8 cellular contexts compared by ENCODE assay signal in the genomic region with DNA sequence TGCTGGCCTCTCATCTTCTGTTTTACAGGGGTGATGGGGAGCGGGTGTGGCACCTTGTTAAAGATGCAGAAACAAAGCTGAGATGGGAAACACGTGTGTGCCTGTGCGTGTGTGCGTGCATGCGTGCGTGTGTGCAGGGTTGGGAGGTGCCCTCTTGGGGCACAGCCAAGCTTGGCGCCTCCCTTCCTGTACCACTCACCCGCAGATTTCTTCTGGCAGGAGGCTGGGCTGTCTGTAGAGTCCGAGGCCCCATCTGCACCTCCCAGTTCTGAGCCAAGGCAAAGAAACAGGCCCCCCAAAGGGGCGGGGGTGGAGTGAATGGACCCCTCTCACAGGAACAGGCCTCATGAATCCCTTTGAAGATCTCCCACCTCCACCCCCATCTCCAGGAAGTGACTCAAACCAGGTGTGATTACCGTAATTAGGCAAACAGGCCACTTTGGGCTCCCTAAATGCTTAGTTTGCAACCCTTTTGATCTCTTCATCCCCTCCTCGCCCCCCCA. TPM values are rescaled to one million over a fixed set of nuclear protein-coding genes. Genes with fewer than 3 reads are reported as not detected.
A peak's percentile ranks its signal among the peaks of the same experiment; 100 is the strongest.
DNase-seq lines count a peak whose midpoint lies in the region; TF ChIP-seq lines count a peak whose summit lies in the region.

No MANE protein-coding gene starts in this region.

- no peak overlapping the region for H2BK12ac ChIP-seq in mesenchymal stem cell (ENCODE audit: low read length in 2 of 2)

- H3K9ac ChIP-seq in OCI-LY1 (ENCODE audit: low read length) (no peak overlapping the region; the same call in 1 of the 2 replicates), mesenchymal stem cell (ENCODE audit: low read length) (no peak overlapping the region)

- peaks cover 0 to 2% (median 0%) of the 10 kb centered on the region in 8 donors for H3K9me3 Mint-ChIP-seq in CD4-positive, alpha-beta memory T cell
- no peaks in the 10 kb centered on the region for H3K9me3 Mint-ChIP-seq in type B pancreatic cell

- H3K9me3 ChIP-seq in CD4-positive, alpha-beta memory T cell (ENCODE audit: control insufficient read depth in 1 of 2, low read length in 2 of 2): no peaks in the 10 kb centered on the region
- H3K9me3 ChIP-seq in OCI-LY1 (ENCODE audit: low read length) (no peaks in the 10 kb centered on the region), mesenchymal stem cell (ENCODE audit: control insufficient read depth, low read length) (no peaks in the 10 kb centered on the region)

- no peaks in the 10 kb centered on the region for H3K9me2 ChIP-seq in OCI-LY1 (ENCODE audit: low read depth, low read length)

- H3K27me3 Mint-ChIP-seq in CD4-positive, alpha-beta memory T cell: no peaks in the 10 kb centered on the region
- no peaks in the 10 kb centered on the region for H3K27me3 Mint-ChIP-seq in type B pancreatic cell

- H3F3A ChIP-seq in OCI-LY1 (ENCODE audit: insufficient read depth, low read length): no peaks in the 10 kb centered on the region

- intact Hi-C loops in CD4-positive, alpha-beta memory T cell (cut with micrococcal nuclease): loop anchor here (1.0 to 5.0 kb wide), 6 partner anchors 9 to 80 kb away; a partner anchor contains a TSS

- peak overlapping the region; percentile 83 for H3K27ac ChIP-seq in CD4-positive, alpha-beta memory T cell (ENCODE audit: low read depth, low read length)
- H3K27ac ChIP-seq in OCI-LY1 (ENCODE audit: low read depth, low read length, poor library complexity, severe bottlenecking): peak overlapping the region; percentile 62
- H3K27ac ChIP-seq in mesenchymal stem cell (ENCODE audit: low read length, poor library complexity, severe bottlenecking): no peak overlapping the region

- H3K4me2 ChIP-seq in OCI-LY1 (ENCODE audit: low read length): peak overlapping the region; percentile 45
- no peak overlapping the region for H3K4me2 ChIP-seq in mesenchymal stem cell (ENCODE audit: low read length, poor library complexity, severe bottlenecking)

- H2BK15ac ChIP-seq in mesenchymal stem cell (ENCODE audit: low read depth, poor library complexity, severe bottlenecking): peak overlapping the region; percentile 41

- no peak overlapping the region for H3K14ac ChIP-seq in mesenchymal stem cell (ENCODE audit: low read length in 2 of 2)

- no peaks in the 10 kb centered on the region for H3K79me2 ChIP-seq in OCI-LY1 (ENCODE audit: insufficient read depth, low read length)

- H3K23ac ChIP-seq in mesenchymal stem cell (ENCODE audit: low read length in 2 of 2): no peak overlapping the region

- peaks cover 31 to 83% (median 55%) of the 10 kb centered on the region in 4 donors for H3K4me1 Mint-ChIP-seq in CD4-positive, alpha-beta memory T cell
- H3K4me1 Mint-ChIP-seq in type B pancreatic cell (ENCODE audit: unreplicated experiment): peaks cover 12% of the 10 kb centered on the region

- H2AFZ ChIP-seq in OCI-LY1 (ENCODE audit: low read length): no peak overlapping the region
- no peak overlapping the region for H2AFZ ChIP-seq in mesenchymal stem cell (ENCODE audit: low read depth, low read length)

- H3K27ac Mint-ChIP-seq in CD4-positive, alpha-beta memory T cell: peak overlapping the region; percentile 97 to 100 (median 99)
- H3K27ac Mint-ChIP-seq in type B pancreatic cell: peak overlapping the region; percentile 39

- H2BK120ac ChIP-seq in mesenchymal stem cell (ENCODE audit: low read depth, low read length): peak overlapping the region; percentile 61

- H3K4me3 ChIP-seq in CD4-positive, alpha-beta memory T cell (ENCODE audit: low read length in 2 of 2): peak overlapping the region in 1 of 2 donors; percentile 26
- H3K4me3 ChIP-seq in OCI-LY1 (ENCODE audit: low read depth, low read length, poor library complexity, severe bottlenecking) (peak overlapping the region; percentile 6), mesenchymal stem cell (ENCODE audit: insufficient read depth in 1 of 2, low read depth in 1 of 2, low read length in 2 of 2) (no peak overlapping the region), H7 (ENCODE audit: insufficient read depth, low read depth, low read length) (no peak overlapping the region)

- TF ChIP-seq CTCF in OCI-LY1 (IDR thresholded peaks at IDR 0.05; ENCODE audit: low read length): no peak
- no peak for TF ChIP-seq CTCF in type B pancreatic cell (conservative IDR thresholded peaks at IDR 0.05)

- H2AK5ac ChIP-seq in mesenchymal stem cell (ENCODE audit: low read length, severe bottlenecking): no peak overlapping the region

- peak overlapping the region; percentile 49 to 78 (median 73) for H3K4me3 Mint-ChIP-seq in CD4-positive, alpha-beta memory T cell
- H3K4me3 Mint-ChIP-seq in type B pancreatic cell: no peak overlapping the region

- H4K91ac ChIP-seq in mesenchymal stem cell (ENCODE audit: low read length): peak overlapping the region; percentile 58

- POLR2A ChIA-PET in CD4-positive, alpha-beta memory T cell (lab: Charles Lee; ENCODE audit: partially characterized antibody): interaction anchor here (0.6 to 7.0 kb wide), 34 partner anchors 8 to 1208 kb away, joined by 3 to 192 read pairs (median 4); a partner anchor contains a TSS

- no peaks in the 10 kb centered on the region for H3K79me1 ChIP-seq in mesenchymal stem cell (replicated peaks; ENCODE audit: low read length, poor library complexity, severe bottlenecking)

- H4K8ac ChIP-seq in mesenchymal stem cell (ENCODE audit: low read length): peak overlapping the region; percentile 76

- H3K27me3 ChIP-seq in CD4-positive, alpha-beta memory T cell (ENCODE audit: insufficient read depth, low read length): no peaks in the 10 kb centered on the region
- H3K27me3 ChIP-seq in OCI-LY1 (ENCODE audit: insufficient read depth, low read length): peaks cover 3% of the 10 kb centered on the region; the same call in 1 of the 2 replicates
- no peaks in the 10 kb centered on the region for H3K27me3 ChIP-seq in mesenchymal stem cell (ENCODE audit: control insufficient read depth in 1 of 2, insufficient read depth in 1 of 2, low read length in 2 of 2)
- no peaks in the 10 kb centered on the region for H3K27me3 ChIP-seq in H7 (ENCODE audit: control insufficient read depth, insufficient read depth, low read length)

- WGBS in mesenchymal stem cell: 49% methylated on average over 12 of the region's 12 CpGs

- CTCF ChIA-PET in CD4-positive, alpha-beta memory T cell (lab: Charles Lee; ENCODE audit: partially characterized antibody): interaction anchor here (1.0 to 10.1 kb wide), 7 partner anchors 9 to 135 kb away, joined by 3 to 91 read pairs (median 5); no protein-coding TSS in a partner anchor

- H2BK5ac ChIP-seq in mesenchymal stem cell (ENCODE audit: low read depth, low read length, poor library complexity, severe bottlenecking): no peak overlapping the region

- no peaks in the 10 kb centered on the region for H3K36me3 ChIP-seq in CD4-positive, alpha-beta memory T cell (ENCODE audit: insufficient read depth, low read length)
- no peaks in the 10 kb centered on the region for H3K36me3 ChIP-seq in OCI-LY1 (ENCODE audit: insufficient read depth, low read length)
- H3K36me3 ChIP-seq in mesenchymal stem cell (ENCODE audit: control insufficient read depth in 1 of 2, insufficient read depth in 2 of 2, low read depth in 1 of 2, low read length in 2 of 2): no peaks in the 10 kb centered on the region
- no peaks in the 10 kb centered on the region for H3K36me3 ChIP-seq in H7 (replicated peaks; ENCODE audit: control insufficient read depth, insufficient read depth, low read length)

- no peaks in the 10 kb centered on the region for H4K20me1 ChIP-seq in OCI-LY1 (ENCODE audit: insufficient read depth, low read length)

- H3K36me3 Mint-ChIP-seq in CD4-positive, alpha-beta memory T cell: no peaks in the 10 kb centered on the region
- no peaks in the 10 kb centered on the region for H3K36me3 Mint-ChIP-seq in type B pancreatic cell

- no peak overlapping the region for H3K18ac ChIP-seq in mesenchymal stem cell (ENCODE audit: low read depth in 1 of 2, low read length in 2 of 2)

- H3K4me1 ChIP-seq in CD4-positive, alpha-beta memory T cell (ENCODE audit: insufficient read depth, low read length): peaks cover 91% of the 10 kb centered on the region
- H3K4me1 ChIP-seq in OCI-LY1 (ENCODE audit: insufficient read depth, low read length, severe bottlenecking) (peaks cover 30% of the 10 kb centered on the region), mesenchymal stem cell (ENCODE audit: control insufficient read depth, insufficient read depth, low read depth, low read length) (peaks cover 13% of the 10 kb centered on the region)

- DNase-seq in CD4-positive, alpha-beta memory T cell: peak; percentile 92 to 96 (median 95)
- DNase-seq in activated T-helper 9 cell treated with anti-CD3 and anti-CD28 coated beads, Interleukin-2, amount 50 U/mL, for 16 hours (ENCODE audit: low read depth): peak; percentile 72
- DNase-seq in mesenchymal stem cell (no peak), type B pancreatic cell (ENCODE audit: extremely low spot score, unreplicated experiment) (no peak), cerebellum (ENCODE audit: low spot score) (no peak), inferior parietal cortex (ENCODE audit: extremely low spot score) (no peak), H7 (no peak)

- H3K4ac ChIP-seq in mesenchymal stem cell (ENCODE audit: low read depth in 1 of 2, low read length in 2 of 2): no peak overlapping the region

RNA-seq across cellular contexts. Expression of a gene that starts 20.9 kb away (rescaled TPM):
- total RNA-seq in CD4-positive, alpha-beta memory T cell: 1 to 10 TPM in 1 of 2 experiments, under 1 TPM in 1; 0.25 to 1.8 TPM
- under 1 TPM; 0.18 to 0.33 TPM for polyA plus RNA-seq in CD4-positive, alpha-beta memory T cell
- polyA plus RNA-seq in mesenchymal stem cell (2013, experiment 1 of 2): not detected
- 0.12 TPM for polyA plus RNA-seq in mesenchymal stem cell (2013, experiment 2 of 2)
- total RNA-seq in type B pancreatic cell (ENCODE audit: low replicate concordance): 1.8 and 2.3 TPM in 2 replicates
- not detected for total RNA-seq in cerebellum
- total RNA-seq in H7 (2014; rRNA removed; shearing (Covaris generic)): 0.14 and 0.18 TPM in 2 replicates

RNA-seq across cellular contexts. Expression of a gene that starts 37.3 kb away (rescaled TPM):
- total RNA-seq in CD4-positive, alpha-beta memory T cell: 1 to 10 TPM; 5.3 to 5.8 TPM
- polyA plus RNA-seq in CD4-positive, alpha-beta memory T cell: 1 to 10 TPM; 3.3 to 6.1 TPM
- 339 TPM for polyA plus RNA-seq in mesenchymal stem cell (2013, experiment 1 of 2)
- 339 TPM for polyA plus RNA-seq in mesenchymal stem cell (2013, experiment 2 of 2)
- total RNA-seq in type B pancreatic cell (ENCODE audit: low replicate concordance) (25.7 and 78.2 TPM in 2 replicates), cerebellum (14.5 TPM)
- 24.6 and 31.8 TPM in 2 replicates for total RNA-seq in H7 (2014; rRNA removed; shearing (Covaris generic))

Comparison
In these comparisons a context has a peak if more than half of its experiments do, and no peak if none do; other contexts are left out.
1. DNase-seq: peak in CD4-positive, alpha-beta memory T cell (5 of 5) and activated T-helper 9 cell treated with anti-CD3 and anti-CD28 coated beads, Interleukin-2, amount 50 U/mL, for 16 hours (single experiment); none in mesenchymal stem cell (single experiment), type B pancreatic cell (single experiment), cerebellum (single experiment), inferior parietal cortex (single experiment) and H7 (single experiment).